10 cellular contexts compared by ENCODE assay signal in the genomic region with DNA sequence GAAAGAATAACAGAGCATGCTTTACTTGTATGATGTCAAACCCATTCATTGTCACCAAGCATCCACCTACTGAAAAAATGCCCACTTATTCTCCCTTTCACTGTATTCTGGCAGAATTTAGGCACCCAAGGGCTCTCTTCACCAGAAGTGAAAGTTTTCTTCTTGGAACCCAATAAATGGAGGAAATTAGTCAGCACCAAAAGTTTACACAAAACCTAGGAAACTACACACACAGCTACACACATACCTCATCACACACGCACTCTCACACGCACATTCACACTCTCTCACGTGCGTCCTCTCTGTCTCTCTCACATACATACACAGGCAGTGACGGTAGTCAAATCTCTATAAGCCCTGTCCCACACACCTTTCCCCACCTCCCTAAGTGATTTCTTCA. TPM values are rescaled to one million over a fixed set of nuclear protein-coding genes. Genes with fewer than 3 reads are reported as not detected.
DNase-seq lines count a peak whose midpoint lies in the region; ATAC-seq and TF ChIP-seq lines count a peak whose summit lies in the region.
"Had no signal": no experiment of that assay in that cellular context is flagged by ENCODE, and none has a peak within 500 bp of the region (broad histone marks: within the 10 kb centered on the region; RNA-seq: fewer than 3 reads in every experiment).

No MANE protein-coding gene starts in this region.

- no peaks in the 10 kb centered on the region for H3K27me3 ChIP-seq in GM06990 (replicated peaks; ENCODE audit: control insufficient read depth, insufficient read depth, low read length)

- no peaks in the 10 kb centered on the region for H3K27me3 Mint-ChIP-seq in activated naive CD8-positive, alpha-beta T cell treated with anti-CD3 and anti-CD28 coated beads, Interleukin-2, amount 10 ng/mL, durations not matched to agents 7 days and 5 days

- ATAC-seq in GM21360 (IDR thresholded peaks at IDR 0.05; ENCODE audit: unreplicated experiment) = peak; percentile 95
- peak; percentile 71 for ATAC-seq in HG03139 (IDR thresholded peaks at IDR 0.05; ENCODE audit: unreplicated experiment)
- ATAC-seq in activated naive CD8-positive, alpha-beta T cell treated with anti-CD3 and anti-CD28 coated beads, Interleukin-2, amount 10 ng/mL, durations not matched to agents 7 days and 5 days (ENCODE audit: low read depth) = peak; percentile 86
- ATAC-seq in HG02970 (IDR thresholded peaks at IDR 0.05; ENCODE audit: low FRiP score, unreplicated experiment) = no peak

- H3K36me3 ChIP-seq in GM06990 (ENCODE audit: control insufficient read depth, insufficient read depth, low read length) = peaks cover 20% of the 10 kb centered on the region

- TF ChIP-seq CTCF in GM06990 (IDR thresholded peaks at IDR 0.05; ENCODE audit: insufficient read depth, low read length, poor library complexity, severe bottlenecking) = no peak

- POLR2A ChIA-PET in activated naive CD8-positive, alpha-beta T cell treated with anti-CD3 and anti-CD28 coated beads, Interleukin-2, amount 10 ng/mL, durations not matched to agents 7 days and 5 days (lab: Charles Lee) = interaction anchor here (1.0 kb wide), 1 partner anchor 13 kb away, joined by 4 read pairs; no protein-coding TSS in a partner anchor

- H3K36me3 Mint-ChIP-seq in activated naive CD8-positive, alpha-beta T cell treated with anti-CD3 and anti-CD28 coated beads, Interleukin-2, amount 10 ng/mL, durations not matched to agents 7 days and 5 days = peaks cover 45% of the 10 kb centered on the region

- DNase-seq in GM06990 (ENCODE audit: extremely low read depth, insufficient read length) (peak; percentile 44), GF-D8 (lab: John Stamatoyannopoulos, UW) (no peak), NCI-H82 treated with DMSO at 0.1 percent for 48 hours (lab: John Stamatoyannopoulos, UW; ENCODE audit: unreplicated experiment) (no peak), NOMO-1 treated with dmso at 0.1 percent for 144 hours (lab: John Stamatoyannopoulos, UW; ENCODE audit: unreplicated experiment) (no peak)
- no peak for DNase-seq in activated naive CD8-positive, alpha-beta T cell treated with anti-CD3 and anti-CD28 coated beads, Interleukin-2, amount 10 ng/mL, durations not matched to agents 7 days and 5 days
- DNase-seq: activated gamma-delta T cell treated with Interleukin-2 at 50 U/mL for 16 hours, OCI-M1 had no signal

- peak overlapping the region; percentile 57 for H3K27ac Mint-ChIP-seq in activated naive CD8-positive, alpha-beta T cell treated with anti-CD3 and anti-CD28 coated beads, Interleukin-2, amount 10 ng/mL, durations not matched to agents 7 days and 5 days

- no peak overlapping the region for H3K4me3 Mint-ChIP-seq in activated naive CD8-positive, alpha-beta T cell treated with anti-CD3 and anti-CD28 coated beads, Interleukin-2, amount 10 ng/mL, durations not matched to agents 7 days and 5 days

- no peak overlapping the region for H3K4me3 ChIP-seq in GM06990 (replicated peaks; ENCODE audit: low read depth, low read length)

- H3K9me3 Mint-ChIP-seq in activated naive CD8-positive, alpha-beta T cell treated with anti-CD3 and anti-CD28 coated beads, Interleukin-2, amount 10 ng/mL, durations not matched to agents 7 days and 5 days = peaks cover 1% of the 10 kb centered on the region

- peaks cover 11% of the 10 kb centered on the region for H3K4me1 Mint-ChIP-seq in activated naive CD8-positive, alpha-beta T cell treated with anti-CD3 and anti-CD28 coated beads, Interleukin-2, amount 10 ng/mL, durations not matched to agents 7 days and 5 days

RNA-seq across cellular contexts. Expression of gene MCOLN2, which starts 37.6 kb away (rescaled TPM):
- total RNA-seq in activated naive CD8-positive, alpha-beta T cell treated with anti-CD3 and anti-CD28 coated beads, Interleukin-2, amount 10 ng/mL, durations not matched to agents 7 days and 5 days = 10 to 100 TPM; 18.8 to 19.9 TPM
